8 cellular contexts compared by ENCODE assay signal in genomic region chr7:95609277-95609971, GRCh38. TPM values are rescaled to one million over a fixed set of nuclear protein-coding genes. Genes with fewer than 3 reads are reported as not detected.
DNase-seq lines count a peak whose midpoint lies in the region; TF ChIP-seq lines count a peak whose summit lies in the region.

No MANE protein-coding gene starts in this region.

- peak overlapping the region; percentile 62; the same call in 1 of the 2 replicates for H2AFZ ChIP-seq in Loucy (ENCODE audit: low read length)

- H3K4me3 ChIP-seq in Loucy (ENCODE audit: low read length, poor library complexity, severe bottlenecking) (peak overlapping the region; percentile 21), WERI-Rb-1 (ENCODE audit: low read depth, low read length) (no peak overlapping the region), stomach smooth muscle (ENCODE audit: low read length in 2 of 2) (peak overlapping the region; percentile 28 to 54)

- no peaks in the 10 kb centered on the region for H3K36me3 Mint-ChIP-seq in activated naive CD8-positive, alpha-beta T cell treated with anti-CD3 and anti-CD28 coated beads for 36 hours

- DNase-seq in WERI-Rb-1 (no peak), iPS-NIHi11 (ENCODE audit: low spot score) (peak; percentile 10), NCI-H526 (lab: John Stamatoyannopoulos, UW) (no peak), GM19238 (ENCODE audit: insufficient read length, low spot score) (no peak)
- DNase-seq in activated naive CD8-positive, alpha-beta T cell treated with anti-CD3 and anti-CD28 coated beads for 36 hours: no peak
- no peak for DNase-seq in effector CD8-positive, alpha-beta T cell (lab: John Stamatoyannopoulos, UW)

- H3K27me3 Mint-ChIP-seq in activated naive CD8-positive, alpha-beta T cell treated with anti-CD3 and anti-CD28 coated beads for 36 hours: peaks cover 35% of the 10 kb centered on the region

- H3K4me1 ChIP-seq in Loucy (ENCODE audit: insufficient read depth, low read length, poor library complexity, severe bottlenecking) (peaks cover 57% of the 10 kb centered on the region), stomach smooth muscle (ENCODE audit: control insufficient read depth, insufficient read depth, low read length) (peaks cover 17% of the 10 kb centered on the region)

- H3K36me3 ChIP-seq in Loucy (ENCODE audit: insufficient read depth, low read length): no peaks in the 10 kb centered on the region
- no peaks in the 10 kb centered on the region for H3K36me3 ChIP-seq in WERI-Rb-1
- H3K36me3 ChIP-seq in stomach smooth muscle (ENCODE audit: control insufficient read depth in 2 of 2, insufficient read depth in 2 of 2, low read length in 2 of 2): no peaks in the 10 kb centered on the region

- peak overlapping the region; percentile 42 for H3K4me2 ChIP-seq in Loucy (ENCODE audit: low read depth, low read length, poor library complexity, severe bottlenecking)

- peak overlapping the region; percentile 42 for H3K27ac ChIP-seq in WERI-Rb-1
- H3K27ac ChIP-seq in stomach smooth muscle (ENCODE audit: low read length): peak overlapping the region; percentile 96

- H3K9ac ChIP-seq in Loucy (ENCODE audit: low read depth, low read length, poor library complexity, severe bottlenecking) (no peak overlapping the region), stomach smooth muscle (ENCODE audit: low read length in 2 of 2) (peak overlapping the region; percentile 75 to 88)

- H3K27me3 ChIP-seq in Loucy (ENCODE audit: insufficient read depth, low read length, poor library complexity, severe bottlenecking) (no peaks in the 10 kb centered on the region), WERI-Rb-1 (ENCODE audit: insufficient read depth, low read depth, severe bottlenecking) (no peaks in the 10 kb centered on the region), stomach smooth muscle (ENCODE audit: control insufficient read depth in 1 of 2, insufficient read depth in 2 of 2, low read length in 2 of 2) (no peaks in the 10 kb centered on the region)

- no peaks in the 10 kb centered on the region for H3K79me2 ChIP-seq in Loucy (ENCODE audit: insufficient read depth, low read length)

- no peaks in the 10 kb centered on the region for H4K20me1 ChIP-seq in Loucy (ENCODE audit: insufficient read depth, low read length, poor library complexity, severe bottlenecking)

- H3K9me3 ChIP-seq in Loucy (ENCODE audit: insufficient read depth, low read depth, low read length): no peaks in the 10 kb centered on the region; the same call in 1 of the 2 replicates
- peaks cover 5% of the 10 kb centered on the region for H3K9me3 ChIP-seq in WERI-Rb-1 (ENCODE audit: severe bottlenecking)
- H3K9me3 ChIP-seq in stomach smooth muscle (ENCODE audit: control insufficient read depth in 2 of 2, low read length in 2 of 2): no peaks in the 10 kb centered on the region

- H3K27ac Mint-ChIP-seq in activated naive CD8-positive, alpha-beta T cell treated with anti-CD3 and anti-CD28 coated beads for 36 hours: no peak overlapping the region

- peaks cover 9% of the 10 kb centered on the region for H3K9me3 Mint-ChIP-seq in activated naive CD8-positive, alpha-beta T cell treated with anti-CD3 and anti-CD28 coated beads for 36 hours

- peaks cover 7% of the 10 kb centered on the region; the same call in 1 of the 2 replicates for H3F3A ChIP-seq in Loucy (ENCODE audit: low read depth)

- no peak overlapping the region for H3K4me3 Mint-ChIP-seq in activated naive CD8-positive, alpha-beta T cell treated with anti-CD3 and anti-CD28 coated beads for 36 hours

- no peaks in the 10 kb centered on the region for H3K9me2 ChIP-seq in Loucy (replicated peaks; ENCODE audit: low read depth, low read length)

- TF ChIP-seq CTCF in Loucy (conservative IDR thresholded peaks at IDR 0.05; ENCODE audit: low read length): no peak
- no peak for TF ChIP-seq CTCF in WERI-Rb-1 (IDR thresholded peaks at IDR 0.05; ENCODE audit: low read depth, low read length)

- H3K4me1 Mint-ChIP-seq in activated naive CD8-positive, alpha-beta T cell treated with anti-CD3 and anti-CD28 coated beads for 36 hours: peaks cover 2% of the 10 kb centered on the region

RNA-seq across cellular contexts. Expression of gene PDK4, which starts 13.1 kb away (rescaled TPM):
- total RNA-seq in activated naive CD8-positive, alpha-beta T cell treated with anti-CD3 and anti-CD28 coated beads for 36 hours: not detected
